Comparison of ENCODE assay signal across 9 cellular contexts in the genomic region with DNA sequence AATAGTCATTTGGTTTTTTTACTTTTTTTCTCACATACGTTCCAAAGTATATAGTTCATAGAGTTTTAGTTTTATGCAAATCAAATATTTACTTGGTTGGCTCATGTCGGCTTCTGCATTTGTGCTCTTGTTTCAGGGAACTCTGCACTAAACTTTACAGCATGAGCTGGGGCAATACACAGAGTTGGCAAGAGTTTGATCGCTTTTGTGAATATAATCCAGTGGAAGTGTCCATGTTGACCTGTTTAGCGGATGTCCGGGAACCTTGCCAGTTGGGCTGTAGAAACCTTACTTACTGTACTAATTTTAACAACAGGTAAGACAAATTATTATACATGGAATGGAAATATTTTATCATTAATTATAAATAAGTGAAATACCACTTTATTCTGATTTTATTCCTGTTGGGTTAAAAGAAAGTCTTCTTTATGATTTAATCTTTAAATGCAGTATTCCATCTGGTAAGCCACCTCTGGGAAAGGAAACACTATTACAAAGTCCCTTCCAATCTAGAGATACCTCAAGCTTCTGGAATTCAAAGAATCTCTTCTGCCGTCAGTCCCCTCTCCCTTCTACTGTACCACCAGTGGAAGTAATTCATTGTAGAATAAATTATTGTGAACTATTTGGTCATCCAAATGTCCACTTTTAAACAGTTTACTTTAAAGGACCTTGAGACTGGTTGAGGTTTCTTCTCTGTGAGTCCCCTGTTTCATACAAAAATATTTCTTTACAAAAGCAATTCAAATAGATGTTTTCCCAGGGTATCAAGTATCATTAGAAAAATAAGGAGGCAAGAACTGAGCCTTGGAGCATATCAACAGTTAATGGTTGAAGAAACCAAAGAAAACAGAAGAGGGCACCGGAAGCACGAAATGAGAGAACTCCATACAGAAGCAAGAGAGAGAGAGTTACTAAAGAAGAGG. TPM values are rescaled to one million over a fixed set of nuclear protein-coding genes. Genes with fewer than 3 reads are reported as not detected.
DNase-seq lines count a peak whose midpoint lies in the region; ATAC-seq, FAIRE-seq and TF ChIP-seq lines count a peak whose summit lies in the region.
"Had no signal": no experiment of that assay in that cellular context is flagged by ENCODE, and none has a peak within 500 bp of the region (broad histone marks: within the 10 kb centered on the region; RNA-seq: fewer than 3 reads in every experiment).

No MANE protein-coding gene starts in this region.

- no peaks in the 10 kb centered on the region for H3K36me3 ChIP-seq in astrocyte (ENCODE audit: insufficient read depth, low read length)
- H3K36me3 ChIP-seq in left lung: no peaks in the 10 kb centered on the region
- H3K36me3 ChIP-seq in BE2C: 0 out of 2 replicates have a peak, but pooled peaks cover 3% of the 10 kb centered on the region
- H3K36me3 ChIP-seq in upper lobe of right lung: peaks cover 3% of the 10 kb centered on the region

- DNase-seq in ACHN: peak; percentile 83
- DNase-seq in HFFc6: peak; percentile 55
- peak; percentile 89 for DNase-seq in astrocyte (ENCODE audit: low read depth)
- peak in 1 of 2 donors; percentile 41 for DNase-seq in left lung
- DNase-seq in BE2C: no peak
- DNase-seq in upper lobe of right lung: no peak
- no peak for DNase-seq in NCI-H526 treated with DMSO at 0.1 percent for 48 hours (lab: John Stamatoyannopoulos, UW)
- no peak for DNase-seq in NCI-H2227 (lab: John Stamatoyannopoulos, UW; ENCODE audit: unreplicated experiment)
- DNase-seq: SHP77 had no signal

- peak overlapping the region; percentile 83 for H3K27ac Mint-ChIP-seq in HFFc6
- peak overlapping the region; percentile 97 for H3K27ac Mint-ChIP-seq in astrocyte (ENCODE audit: unreplicated experiment)

- peak overlapping the region; percentile 67 for H3K4me2 ChIP-seq in astrocyte (ENCODE audit: low read length)

- H3K9ac ChIP-seq in astrocyte (ENCODE audit: low read length): peak overlapping the region; percentile 69

- H3K9me3 ChIP-seq in astrocyte (ENCODE audit: insufficient read depth, low read depth, low read length) (no peaks in the 10 kb centered on the region), left lung (no peaks in the 10 kb centered on the region), BE2C (no peaks in the 10 kb centered on the region; the same call in 1 of the 2 replicates), upper lobe of right lung (no peaks in the 10 kb centered on the region)

- peaks cover 2% of the 10 kb centered on the region for H3K27me3 Mint-ChIP-seq in HFFc6 (ENCODE audit: insufficient read depth)
- no peaks in the 10 kb centered on the region for H3K27me3 Mint-ChIP-seq in astrocyte (ENCODE audit: low read depth, unreplicated experiment)

- no peak overlapping the region for H2AFZ ChIP-seq in astrocyte (ENCODE audit: low read depth, low read length)

- TF ChIP-seq CTCF in HFFc6 (IDR thresholded peaks at IDR 0.05) (no peak), astrocyte (IDR thresholded peaks at IDR 0.05; ENCODE audit: insufficient read depth, low read depth, low read length) (no peak), left lung (IDR thresholded peaks at IDR 0.05) (no peak), BE2C (IDR thresholded peaks at IDR 0.05; ENCODE audit: low read depth, low read length) (no peak), upper lobe of right lung (IDR thresholded peaks at IDR 0.05) (no peak)

- intact Hi-C loops in left lung (cut with DNase I) (no loop called here), upper lobe of right lung (cut with DNase I) (no loop called here)

- H3K4me1 Mint-ChIP-seq in HFFc6 (ENCODE audit: low read depth): peaks cover 62% of the 10 kb centered on the region
- H3K4me1 Mint-ChIP-seq in astrocyte (ENCODE audit: low read depth, unreplicated experiment): peaks cover 33% of the 10 kb centered on the region

- no peak overlapping the region for H3K4me3 ChIP-seq in astrocyte (ENCODE audit: insufficient read depth, low read depth, low read length)
- no peak overlapping the region for H3K4me3 ChIP-seq in left lung
- H3K4me3 ChIP-seq in BE2C (ENCODE audit: low read depth, low read length): no peak overlapping the region
- no peak overlapping the region for H3K4me3 ChIP-seq in upper lobe of right lung

- no peaks in the 10 kb centered on the region for H4K20me1 ChIP-seq in astrocyte (ENCODE audit: insufficient read depth, low read length)

- H3K9me3 Mint-ChIP-seq in HFFc6 (peaks cover 9% of the 10 kb centered on the region), astrocyte (ENCODE audit: unreplicated experiment) (peaks cover 10% of the 10 kb centered on the region)

- H3K27ac ChIP-seq in astrocyte (ENCODE audit: low read depth, low read length): peak overlapping the region; percentile 89
- no peak overlapping the region for H3K27ac ChIP-seq in left lung
- no peak overlapping the region for H3K27ac ChIP-seq in upper lobe of right lung

- H3K27me3 ChIP-seq in astrocyte (ENCODE audit: insufficient read depth, low read length) (no peaks in the 10 kb centered on the region), left lung (no peaks in the 10 kb centered on the region), BE2C (no peaks in the 10 kb centered on the region), upper lobe of right lung (no peaks in the 10 kb centered on the region)

- H3K4me3 Mint-ChIP-seq in HFFc6 (peak overlapping the region; percentile 37), astrocyte (ENCODE audit: unreplicated experiment) (no peak overlapping the region)

- in situ Hi-C loops in ACHN (cut with HindIII; ENCODE audit: low pct_ligation_motif_present, low pct_unique_long_range_greater_than_20kb, low sequenced_read_pairs): no loop called here

- FAIRE-seq in astrocyte (lab: Jason Lieb, UNC): peak; percentile 47

- H3K36me3 Mint-ChIP-seq in HFFc6 (ENCODE audit: low read depth) (peaks cover 57% of the 10 kb centered on the region), astrocyte (ENCODE audit: low read depth, unreplicated experiment) (peaks cover 15% of the 10 kb centered on the region)

- ATAC-seq in left lung (peak; percentile 56), upper lobe of right lung (no peak)

- no peaks in the 10 kb centered on the region for H3K79me2 ChIP-seq in astrocyte (ENCODE audit: insufficient read depth, low read length)

- H3K4me1 ChIP-seq in astrocyte (ENCODE audit: insufficient read depth, low read length) (peaks cover 11% of the 10 kb centered on the region), left lung (peaks cover 6 to 8% of the 10 kb centered on the region in 2 donors), BE2C (no peaks in the 10 kb centered on the region), upper lobe of right lung (peaks cover 3% of the 10 kb centered on the region)

RNA-seq across cellular contexts. Expression of a gene that starts 45.2 kb away (rescaled TPM):
- total RNA-seq in HFFc6 (2021; fragmentation: NEBNext Ultra II Directional; extraction: Animal tissue kit (Norgen Biotek cat#: 25700)): 10 to 100 TPM; 18.1 to 24.7 (median 23.4) TPM
- total RNA-seq in astrocyte (150 and 157 TPM in 2 replicates), left lung (10 to 100 TPM; 47.7 to 94.5 TPM), upper lobe of right lung (64.9 TPM)
- 15.8 TPM for polyA plus RNA-seq in BE2C (2012; ENCODE audit: insufficient read depth, insufficient read length, low read depth)

RNA-seq across cellular contexts. Expression of a gene that starts 54.6 kb away (rescaled TPM):
- 100 to 1,000 TPM; 149 to 182 (median 173) TPM for total RNA-seq in HFFc6 (2021; fragmentation: NEBNext Ultra II Directional; extraction: Animal tissue kit (Norgen Biotek cat#: 25700))
- total RNA-seq in astrocyte (21.6 and 25.1 TPM in 2 replicates), left lung (10 to 100 TPM; 18.5 to 20.7 TPM), upper lobe of right lung (20.1 TPM)
- polyA plus RNA-seq in BE2C (2012; ENCODE audit: insufficient read depth, insufficient read length, low read depth): 3.2 TPM

Comparison
In these comparisons a context has a peak if more than half of its experiments do, and no peak if none do; other contexts are left out.
1. DNase-seq: peak in ACHN (single experiment), HFFc6 (single experiment) and astrocyte (single experiment); none in BE2C (single experiment), upper lobe of right lung (single experiment), NCI-H526 treated with DMSO at 0.1 percent for 48 hours (single experiment) and NCI-H2227 (single experiment).